In the genomic region with DNA sequence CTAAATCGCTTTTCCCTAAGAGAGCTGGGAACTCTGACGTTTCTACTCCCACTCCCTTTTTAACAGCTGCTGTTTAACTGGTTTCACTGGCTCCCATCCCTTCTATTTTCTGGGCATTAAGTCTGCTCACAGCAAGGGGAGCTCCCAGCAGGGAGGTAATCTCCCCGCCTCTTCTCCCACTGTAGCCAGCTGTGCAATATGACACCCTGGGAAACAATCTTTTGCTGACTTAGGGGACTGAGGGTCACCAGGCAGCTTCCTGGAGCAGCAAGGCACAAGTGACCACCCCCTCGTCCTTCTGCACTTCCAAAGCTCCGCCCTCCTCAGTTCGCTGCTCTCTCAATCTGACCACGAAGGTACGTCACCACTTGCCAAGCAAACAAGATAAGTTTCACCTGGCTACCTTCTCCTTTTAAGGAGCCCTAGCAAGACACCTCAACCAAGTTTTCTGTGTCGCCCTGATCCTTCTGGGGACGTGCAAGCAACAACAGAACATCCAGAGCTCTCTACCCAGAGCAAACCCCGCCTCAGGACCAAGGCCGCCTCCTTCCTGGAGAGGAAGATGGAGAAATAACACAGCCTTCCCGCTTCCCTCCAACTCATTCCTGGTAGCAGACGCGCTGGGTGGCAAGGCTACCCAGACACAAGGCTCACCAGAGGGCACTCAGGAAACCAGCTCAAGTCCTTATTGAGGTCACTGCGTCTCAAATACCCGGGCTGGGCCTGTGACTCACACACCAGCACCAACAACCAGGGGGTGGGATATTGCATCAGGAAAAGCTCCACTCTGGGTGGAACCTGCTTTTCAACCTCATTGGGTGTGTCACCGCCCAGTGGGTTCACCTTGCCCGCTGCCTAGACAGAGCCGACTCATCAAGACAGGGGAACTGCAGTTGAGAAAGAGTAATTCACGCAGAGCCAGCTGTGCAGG, we compare ENCODE assay signal across 8 cellular contexts.
A peak's percentile ranks its signal among the peaks of the same experiment; 100 is the strongest.
DNase-seq lines count a peak whose midpoint lies in the region; FAIRE-seq and TF ChIP-seq lines count a peak whose summit lies in the region.

No MANE protein-coding gene starts in this region.

- peak overlapping the region; percentile 90 to 98 (median 95) for H3K27ac Mint-ChIP-seq in CD4-positive, alpha-beta memory T cell
- H3K27ac Mint-ChIP-seq in H9: peak overlapping the region; percentile 86 to 98 (median 96)
- H3K27ac Mint-ChIP-seq in activated CD4-positive, alpha-beta memory T cell treated with anti-CD3 and anti-CD28 coated beads for 36 hours: peak overlapping the region; percentile 83

- H3K23ac ChIP-seq in H9 (ENCODE audit: insufficient read length, low read depth, low read length) (no peak overlapping the region), H1 (ENCODE audit: insufficient read length) (no peak overlapping the region)

- H3K4me2 ChIP-seq in H9 (ENCODE audit: insufficient read depth, insufficient read length, low read length) (peak overlapping the region; percentile 26), H1 (ENCODE audit: insufficient read depth in 1 of 2, low read depth in 2 of 2, low read length in 2 of 2) (peak overlapping the region; percentile 65 to 67)

- peak overlapping the region; percentile 50 for H3K27ac ChIP-seq in CD4-positive, alpha-beta memory T cell (ENCODE audit: low read depth, low read length)
- H3K27ac ChIP-seq in H9 (ENCODE audit: insufficient read length, low read depth, low read length) (peak overlapping the region; percentile 47), H1 (ENCODE audit: low read depth, low read length) (peak overlapping the region; percentile 65; the same call in 1 of the 2 replicates)

- no peak overlapping the region for H3T11ph ChIP-seq in H9 (ENCODE audit: low read length)

- CTCF ChIA-PET in CD4-positive, alpha-beta memory T cell (lab: Charles Lee; ENCODE audit: partially characterized antibody): interaction anchor here (0.9 to 11.0 kb wide), 10 partner anchors 13 to 168 kb away, joined by 3 to 101 read pairs (median 6); no protein-coding TSS in a partner anchor
- CTCF ChIA-PET in activated CD4-positive, alpha-beta memory T cell treated with anti-CD3 and anti-CD28 coated beads for 36 hours (lab: Charles Lee): interaction anchor here (1.0 to 6.3 kb wide), 7 partner anchors 12 to 169 kb away, joined by 3 to 41 read pairs (median 3); no protein-coding TSS in a partner anchor
- CTCF ChIA-PET in H1 (lab: Charles Lee; ENCODE audit: partially characterized antibody): interaction anchor here (0.7 to 5.9 kb wide), 28 partner anchors 11 to 359 kb away, joined by 3 to 42 read pairs (median 4); no protein-coding TSS in a partner anchor

- no peak overlapping the region for H3K56ac ChIP-seq in H9 (ENCODE audit: insufficient read length, low read depth, low read length)
- H3K56ac ChIP-seq in H1 (replicated peaks; ENCODE audit: insufficient read length, low read depth, low read length): no peak overlapping the region

- H2AFZ ChIP-seq in H9 (ENCODE audit: low read length) (no peak overlapping the region), H1 (ENCODE audit: low read length) (no peak overlapping the region)

- intact Hi-C loops in CD4-positive, alpha-beta memory T cell (cut with micrococcal nuclease): loop anchor here (1.0 kb wide), 1 partner anchor 8 kb away; no protein-coding TSS in a partner anchor
- intact Hi-C loops in activated CD4-positive, alpha-beta memory T cell treated with anti-CD3 and anti-CD28 coated beads for 36 hours (cut with micrococcal nuclease): loop anchor here (1.0 to 5.0 kb wide), 4 partner anchors 8 to 37 kb away; no protein-coding TSS in a partner anchor

- no peak overlapping the region for H2BK15ac ChIP-seq in H9 (ENCODE audit: low read depth, low read length)
- no peak overlapping the region for H2BK15ac ChIP-seq in H1 (ENCODE audit: low read length)

- H3K14ac ChIP-seq in H9 (ENCODE audit: insufficient read depth, low read length): peak overlapping the region; percentile 41; the same call in 1 of the 2 replicates
- no peak overlapping the region for H3K14ac ChIP-seq in H1 (ENCODE audit: insufficient read length)

- no peaks in the 10 kb centered on the region for H3K9me3 ChIP-seq in CD4-positive, alpha-beta memory T cell (ENCODE audit: control insufficient read depth in 1 of 2, low read length in 2 of 2)
- H3K9me3 ChIP-seq in H9 (ENCODE audit: control insufficient read depth, low read depth, low read length): no peaks in the 10 kb centered on the region
- H3K9me3 ChIP-seq in H1 (ENCODE audit: insufficient read depth in 2 of 2, low read depth in 1 of 2, low read length in 1 of 2): no peaks in the 10 kb centered on the region

- H2BK120ac ChIP-seq in H9 (ENCODE audit: low read depth, low read length, poor library complexity, severe bottlenecking) (peak overlapping the region; percentile 7), H1 (replicated peaks; ENCODE audit: low read depth, low read length) (no peak overlapping the region)

- H3K27me3 Mint-ChIP-seq in CD4-positive, alpha-beta memory T cell: no peaks in the 10 kb centered on the region
- H3K27me3 Mint-ChIP-seq in H9 (ENCODE audit: low read depth): no peaks in the 10 kb centered on the region
- H3K27me3 Mint-ChIP-seq in activated CD4-positive, alpha-beta memory T cell treated with anti-CD3 and anti-CD28 coated beads for 36 hours: no peaks in the 10 kb centered on the region

- no peaks in the 10 kb centered on the region for H3K27me3 ChIP-seq in CD4-positive, alpha-beta memory T cell (ENCODE audit: insufficient read depth, low read length)
- no peaks in the 10 kb centered on the region for H3K27me3 ChIP-seq in H9 (ENCODE audit: insufficient read depth, low read length)
- H3K27me3 ChIP-seq in H1 (replicated peaks in 1 of 4; ENCODE audit: control insufficient read depth in 3 of 4, extremely low read depth in 1 of 4, insufficient read depth in 3 of 4, low read length in 3 of 4): no peaks in the 10 kb centered on the region

- no peak overlapping the region for H4K8ac ChIP-seq in H9 (replicated peaks; ENCODE audit: insufficient read length, low read depth, low read length)
- peak overlapping the region; percentile 82; the same call in 1 of the 2 replicates for H4K8ac ChIP-seq in H1 (ENCODE audit: extremely low read depth, insufficient read depth, low read length)

- peak; percentile 86 for FAIRE-seq in H1 (lab: Jason Lieb, UNC)

- H3K36me3 Mint-ChIP-seq in CD4-positive, alpha-beta memory T cell: peaks cover 8 to 29% of the 10 kb centered on the region in 2 donors
- peaks cover 0 to 9% (median 4%) of the 10 kb centered on the region in 3 experiments; a peak in 4 of 7 replicates for H3K36me3 Mint-ChIP-seq in H9 (ENCODE audit: insufficient read depth in 1 of 3, low read depth in 3 of 3)
- H3K36me3 Mint-ChIP-seq in activated CD4-positive, alpha-beta memory T cell treated with anti-CD3 and anti-CD28 coated beads for 36 hours: peaks cover 10% of the 10 kb centered on the region

- no peak for TF ChIP-seq CTCF in H9 (conservative IDR thresholded peaks at IDR 0.05)
- TF ChIP-seq CTCF in H1 (IDR thresholded peaks at IDR 0.05; ENCODE audit: control extremely low read depth in 1 of 3, insufficient read depth in 1 of 3, low read depth in 1 of 3, low read length in 3 of 3): no peak

- H3K18ac ChIP-seq in H9 (ENCODE audit: insufficient read length, low read depth, low read length) (peak overlapping the region; percentile 31), H1 (ENCODE audit: extremely low read depth, low read length) (0 out of 2 replicates have a peak overlapping the region, but pooled peaks have one; percentile 5)

- no peak overlapping the region for H2BK12ac ChIP-seq in H9 (ENCODE audit: insufficient read length, low read depth, low read length)
- peak overlapping the region; percentile 81; the same call in 1 of the 2 replicates for H2BK12ac ChIP-seq in H1 (ENCODE audit: low read depth, low read length)

- no peak overlapping the region for H4K5ac ChIP-seq in H9 (ENCODE audit: insufficient read length, low read depth, low read length)
- H4K5ac ChIP-seq in H1 (ENCODE audit: insufficient read length, low read depth, low read length): no peak overlapping the region

- peak; percentile 2 to 61; a peak in 2 of 3 replicates for TF ChIP-seq EP300 in H1 (IDR thresholded peaks at IDR 0.05; ENCODE audit: borderline replicate concordance in 1 of 2, low read depth in 2 of 2, low read length in 2 of 2)

- H3K79me1 ChIP-seq in H9 (ENCODE audit: insufficient read depth, low read depth, low read length, poor library complexity, severe bottlenecking) (peaks cover 13% of the 10 kb centered on the region), H1 (ENCODE audit: low read depth, low read length) (peaks cover 21% of the 10 kb centered on the region)

- H3K36me3 ChIP-seq in CD4-positive, alpha-beta memory T cell (ENCODE audit: insufficient read depth, low read length): no peaks in the 10 kb centered on the region
- peaks cover 0 to 3% (median 0%) of the 10 kb centered on the region in 4 experiments; a peak in 1 of 8 replicates for H3K36me3 ChIP-seq in H1 (ENCODE audit: control insufficient read depth in 2 of 4, insufficient read depth in 4 of 4, low read length in 3 of 4)

- peak; percentile 59 to 93 (median 67) for DNase-seq in CD4-positive, alpha-beta memory T cell
- DNase-seq in H9 (peak; percentile 91), NCI-H446 treated with DMSO at 0.1 percent for 48 hours (lab: John Stamatoyannopoulos, UW) (peak; percentile 10), H1 (ENCODE audit: low read depth in 1 of 2, low spot score in 2 of 2) (peak in 1 of 2 experiments; percentile 73), mesenteric fat pad (ENCODE audit: low spot score) (peak; percentile 91), OCI-M2 (lab: John Stamatoyannopoulos, UW; ENCODE audit: unreplicated experiment) (no peak)
- peak; percentile 87 for DNase-seq in activated CD4-positive, alpha-beta memory T cell treated with anti-CD3 and anti-CD28 coated beads for 36 hours
- DNase-seq in stimulated activated CD8-positive, alpha-beta memory T cell treated with anti-CD3 and anti-CD28 coated beads, Interleukin-2, amount 100 ng/mL, for 1 hour (ENCODE audit: low read depth in 2 of 2): peak; percentile 26 to 27

- no peaks in the 10 kb centered on the region for H3K23me2 ChIP-seq in H9 (ENCODE audit: insufficient read length, low read depth, low read length, poor library complexity, severe bottlenecking)
- H3K23me2 ChIP-seq in H1 (ENCODE audit: low read depth, low read length): no peaks in the 10 kb centered on the region

- H3K79me2 ChIP-seq in H9 (ENCODE audit: insufficient read depth, low read length): peaks cover 26% of the 10 kb centered on the region; the same call in 1 of the 2 replicates
- peaks cover 21 to 99% of the 10 kb centered on the region in 2 experiments for H3K79me2 ChIP-seq in H1 (ENCODE audit: control insufficient read depth in 1 of 2, insufficient read depth in 2 of 2, low read length in 2 of 2)

- no peaks in the 10 kb centered on the region for H3K9me3 Mint-ChIP-seq in CD4-positive, alpha-beta memory T cell
- H3K9me3 Mint-ChIP-seq in H9: no peaks in the 10 kb centered on the region
- H3K9me3 Mint-ChIP-seq in activated CD4-positive, alpha-beta memory T cell treated with anti-CD3 and anti-CD28 coated beads for 36 hours: no peaks in the 10 kb centered on the region

- no peak overlapping the region for H2BK20ac ChIP-seq in H9 (ENCODE audit: low read depth, low read length, poor library complexity, severe bottlenecking)
- no peak overlapping the region for H2BK20ac ChIP-seq in H1 (ENCODE audit: low read length)

- H2AK5ac ChIP-seq in H9 (ENCODE audit: insufficient read length, low read length): no peak overlapping the region
- H2AK5ac ChIP-seq in H1 (ENCODE audit: low read depth, low read length): no peak overlapping the region

- H3K9ac ChIP-seq in H9 (ENCODE audit: extremely low read depth, insufficient read length, low read length): no peak overlapping the region
- H3K9ac ChIP-seq in H1 (replicated peaks in 1 of 4; ENCODE audit: extremely low read depth in 1 of 4, low read depth in 3 of 4, low read length in 3 of 4): peak overlapping the region in 3 of 4 experiments; percentile 2 to 34 (median 30); a peak in 6 of 7 replicates

- no peak; a peak in 1 of 3 replicates for TF ChIP-seq POLR2A in H1 (IDR thresholded peaks at IDR 0.05; ENCODE audit: control extremely low read depth in 1 of 2, low read depth in 2 of 2, low read length in 2 of 2)

- POLR2A ChIA-PET in CD4-positive, alpha-beta memory T cell (lab: Charles Lee; ENCODE audit: partially characterized antibody): interaction anchor here (0.5 to 2.3 kb wide), 16 partner anchors 9 to 117 kb away, joined by 3 to 14 read pairs (median 4); partner anchors contain the start of gene STK24
- POLR2A ChIA-PET in activated CD4-positive, alpha-beta memory T cell treated with anti-CD3 and anti-CD28 coated beads for 36 hours (lab: Charles Lee): interaction anchor here (0.7 to 2.3 kb wide), 8 partner anchors 8 to 93 kb away, joined by 3 to 10 read pairs (median 5); partner anchors contain the start of gene STK24
- POLR2A ChIA-PET in H1 (lab: Charles Lee; ENCODE audit: partially characterized antibody): interaction anchor here (0.7 to 3.5 kb wide), 14 partner anchors 8 to 323 kb away, joined by 3 to 18 read pairs (median 4); partner anchors contain the start of gene STK24

- H2BK5ac ChIP-seq in H9 (ENCODE audit: insufficient read length, low read length) (no peak overlapping the region), H1 (ENCODE audit: low read depth, low read length) (peak overlapping the region; percentile 85)

- no CpG with 5 or more reads among the region's 21 CpGs for WGBS in H9 (ENCODE audit: extremely low coverage, insufficient read length, low lambda C conversion rate)
- WGBS in H1 (ENCODE audit: extremely low coverage in 1 of 2, insufficient coverage in 1 of 2, insufficient read length in 1 of 2, insufficient replicate concordance in 2 of 2, low coverage in 1 of 2, low lambda C conversion rate in 2 of 2, missing lambda C conversion rate in 1 of 2), 2 experiments: 29% methylated on average over 21 of the region's 21 CpGs; no CpG with 5 or more reads in 1 of the 2 experiments

- peak overlapping the region; percentile 3 to 88 (median 80) for H3K4me3 Mint-ChIP-seq in CD4-positive, alpha-beta memory T cell
- peak overlapping the region; percentile 51 to 66 for H3K4me3 Mint-ChIP-seq in H9
- H3K4me3 Mint-ChIP-seq in activated CD4-positive, alpha-beta memory T cell treated with anti-CD3 and anti-CD28 coated beads for 36 hours: peak overlapping the region; percentile 30

- H3K4me1 Mint-ChIP-seq in CD4-positive, alpha-beta memory T cell: peaks cover 64 to 93% (median 82%) of the 10 kb centered on the region in 4 donors
- H3K4me1 Mint-ChIP-seq in H9: peaks cover 75 to 81% of the 10 kb centered on the region in 2 experiments
- H3K4me1 Mint-ChIP-seq in activated CD4-positive, alpha-beta memory T cell treated with anti-CD3 and anti-CD28 coated beads for 36 hours (ENCODE audit: low read depth): peaks cover 92% of the 10 kb centered on the region

- no peak overlapping the region for H4K91ac ChIP-seq in H9 (ENCODE audit: insufficient read length, low read depth, low read length)
- H4K91ac ChIP-seq in H1 (replicated peaks; ENCODE audit: insufficient read length, low read length): no peak overlapping the region

- H3K4me3 ChIP-seq in CD4-positive, alpha-beta memory T cell (ENCODE audit: low read length in 2 of 2): no peak overlapping the region
- peak overlapping the region in 3 of 4 experiments; percentile 11 to 43 (median 16); a peak in 4 of 8 replicates for H3K4me3 ChIP-seq in H1 (ENCODE audit: extremely low read depth in 1 of 4, insufficient read depth in 2 of 4, low read depth in 3 of 4, low read length in 4 of 4)

- no peaks in the 10 kb centered on the region for H4K20me1 ChIP-seq in H9 (ENCODE audit: control insufficient read depth, insufficient read depth, insufficient read length)
- peaks cover 34 to 43% of the 10 kb centered on the region in 2 experiments for H4K20me1 ChIP-seq in H1 (replicated peaks in 1 of 2; ENCODE audit: control insufficient read depth in 1 of 2, insufficient read depth in 2 of 2, low read length in 2 of 2)

- H3K4ac ChIP-seq in H9 (ENCODE audit: low read depth, low read length) (no peak overlapping the region; the same call in 1 of the 2 replicates), H1 (replicated peaks; ENCODE audit: insufficient read length, low read depth, low read length) (no peak overlapping the region)

- no peak for TF ChIP-seq RAD21 in H1 (IDR thresholded peaks at IDR 0.05 in 1 of 2, conservative IDR thresholded peaks at IDR 0.05 in 1 of 2; ENCODE audit: low read depth in 2 of 2, low read length in 2 of 2)

- H3K4me1 ChIP-seq in CD4-positive, alpha-beta memory T cell (ENCODE audit: insufficient read depth, low read length): peaks cover 94% of the 10 kb centered on the region
- H3K4me1 ChIP-seq in H9 (ENCODE audit: insufficient read depth, low read length): peaks cover 7% of the 10 kb centered on the region; the same call in 1 of the 2 replicates
- peaks cover 13 to 48% (median 39%) of the 10 kb centered on the region in 4 experiments for H3K4me1 ChIP-seq in H1 (replicated peaks in 1 of 4; ENCODE audit: control insufficient read depth in 3 of 4, insufficient read depth in 4 of 4, low read length in 3 of 4)

Comparison
In these comparisons a context has a peak if more than half of its experiments do, and no peak if none do; other contexts are left out.
1. H3K4me3 ChIP-seq: peak in H1 (3 of 4); none in CD4-positive, alpha-beta memory T cell (0 of 2).
2. H3K4me3 Mint-ChIP-seq: peak in every context shown above with its lines; median percentile 80 in CD4-positive, alpha-beta memory T cell; 58 in H9; 30 in activated CD4-positive, alpha-beta memory T cell treated with anti-CD3 and anti-CD28 coated beads for 36 hours.
3. Peak in every context shown above with its lines, with median percentiles within 50 percentile points of each other: H3K27ac ChIP-seq and H3K27ac Mint-ChIP-seq.